12 cellular contexts compared by ENCODE assay signal in genomic region chr7:14754631-14755030, GRCh38.
DNase-seq lines count a peak whose midpoint lies in the region; ATAC-seq and TF ChIP-seq lines count a peak whose summit lies in the region.
"Had no signal": no experiment of that assay in that cellular context is flagged by ENCODE, and none has a peak within 500 bp of the region (broad histone marks: within the 10 kb centered on the region; RNA-seq: fewer than 3 reads in every experiment).

No MANE protein-coding gene starts in this region.

- peak; percentile 37 for DNase-seq in NCI-H2196 treated with DMSO at 0.1 percent for 48 hours (lab: John Stamatoyannopoulos, UW; ENCODE audit: unreplicated experiment)
- DNase-seq in NCI-H2196 (lab: John Stamatoyannopoulos, UW; ENCODE audit: unreplicated experiment): no peak
- DNase-seq in NCI-H748 (lab: John Stamatoyannopoulos, UW; ENCODE audit: unreplicated experiment): peak; percentile 87
- peak; percentile 74 for DNase-seq in fibroblast of mammary gland (ENCODE audit: low read depth)
- DNase-seq in smooth muscle cell of the brain vasculature (ENCODE audit: low read depth, low spot score): peak; percentile 56
- DNase-seq in NCI-H1930 (lab: John Stamatoyannopoulos, UW): no peak
- DNase-seq in retina: no peak
- DNase-seq: activated CD4-positive, alpha-beta T cell treated with anti-CD3 and anti-CD28 coated beads for 4 hours; activated gamma-delta T cell; NCI-H524 treated with DMSO at 0.1 percent for 48 hours; substantia nigra had no signal

- no peak for ATAC-seq in GM21717 (IDR thresholded peaks at IDR 0.05; ENCODE audit: unreplicated experiment)

- TF ChIP-seq CTCF in fibroblast of mammary gland (conservative IDR thresholded peaks at IDR 0.05; ENCODE audit: control insufficient read depth, insufficient read depth, low read depth, low read length): no peak

- H3K4me3 ChIP-seq in fibroblast of mammary gland (ENCODE audit: control insufficient read depth, low read depth, low read length): no peak overlapping the region

Comparison
In these comparisons a context has a peak if more than half of its experiments do, and no peak if none do; other contexts are left out.
1. DNase-seq: peak in NCI-H2196 treated with DMSO at 0.1 percent for 48 hours (single experiment), NCI-H748 (single experiment), fibroblast of mammary gland (single experiment) and smooth muscle cell of the brain vasculature (single experiment); none in NCI-H2196 (single experiment), NCI-H1930 (0 of 2) and retina (single experiment).